ENCODE assay signal across 8 cellular contexts in genomic region chr15:100601628-100602063, GRCh38. TPM values are rescaled to one million over a fixed set of nuclear protein-coding genes. Genes with fewer than 3 reads are reported as not detected.
A peak's percentile ranks its signal among the peaks of the same experiment; 100 is the strongest.
DNase-seq lines count a peak whose midpoint lies in the region; ATAC-seq and TF ChIP-seq lines count a peak whose summit lies in the region.

No MANE protein-coding gene starts in this region.

- intact Hi-C loops in thyroid gland (cut with DNase I), result loop anchor here (10.0 kb wide), 1 partner anchor 257 kb away; the partner anchor contains the start of gene ADAMTS17

- WGBS in thyroid gland, 2 donors, result 0 to 1% methylated on average over 21 of the region's 21 CpGs

- TF ChIP-seq CTCF in DND-41 (IDR thresholded peaks at IDR 0.05; ENCODE audit: borderline replicate concordance, extremely low read depth, low read length, poor library complexity, severe bottlenecking) (no peak), HEK293 (tag by site-specific recombination; IDR thresholded peaks at IDR 0.05) (no peak), thyroid gland (IDR thresholded peaks at IDR 0.05) (no peak)

- H3K27ac ChIP-seq in DND-41 (ENCODE audit: low read length) (peak overlapping the region; percentile 75), HEK293 (ENCODE audit: extremely low read depth, low read depth, low read length) (peak overlapping the region; percentile 62), SK-N-MC (no peak overlapping the region), iPS-18a (ENCODE audit: low read length) (no peak overlapping the region), thyroid gland (peak overlapping the region; percentile 34 to 74 (median 65))

- no peaks in the 10 kb centered on the region for H3K9me3 ChIP-seq in DND-41 (ENCODE audit: insufficient read depth, low read length, severe bottlenecking)
- no peaks in the 10 kb centered on the region for H3K9me3 ChIP-seq in HEK293 (ENCODE audit: control insufficient read depth, insufficient read depth, low read depth, low read length)
- H3K9me3 ChIP-seq in SK-N-MC (ENCODE audit: low read depth, low read length), result no peaks in the 10 kb centered on the region
- no peaks in the 10 kb centered on the region for H3K9me3 ChIP-seq in iPS-18a (ENCODE audit: control insufficient read depth, low read depth, low read length)
- no peaks in the 10 kb centered on the region for H3K9me3 ChIP-seq in thyroid gland

- H3K4me2 ChIP-seq in DND-41 (ENCODE audit: insufficient read depth, low read length), result peak overlapping the region; percentile 93

- H3K9ac ChIP-seq in DND-41 (ENCODE audit: low read depth, low read length) (peak overlapping the region; percentile 68), SK-N-MC (ENCODE audit: insufficient read length) (peak overlapping the region; percentile 96), iPS-18a (ENCODE audit: low read length) (peak overlapping the region; percentile 69)

- H3K4me3 ChIP-seq in DND-41 (ENCODE audit: low read depth in 1 of 2, low read length in 2 of 2) (peak overlapping the region; percentile 71 to 85), HEK293 (ENCODE audit: low read depth, low read length) (peak overlapping the region; percentile 91), SK-N-MC (peak overlapping the region; percentile 98), iPS-18a (ENCODE audit: low read length) (peak overlapping the region; percentile 94), thyroid gland (replicated peaks in 1 of 3) (peak overlapping the region; percentile 84 to 88 (median 87))

- peaks cover 57% of the 10 kb centered on the region for H3K4me1 ChIP-seq in DND-41 (ENCODE audit: insufficient read depth, low read length)
- peaks cover 14% of the 10 kb centered on the region for H3K4me1 ChIP-seq in HEK293 (ENCODE audit: control insufficient read depth, insufficient read depth, low read length)
- H3K4me1 ChIP-seq in iPS-18a (ENCODE audit: control insufficient read depth, low read depth, low read length), result no peaks in the 10 kb centered on the region
- peaks cover 38 to 51% of the 10 kb centered on the region in 2 donors for H3K4me1 ChIP-seq in thyroid gland

- peak; percentile 16 for ATAC-seq in DND-41 (ENCODE audit: insufficient read depth, low read depth)

- H3K36me3 ChIP-seq in DND-41 (ENCODE audit: insufficient read depth, low read length) (peaks cover 12% of the 10 kb centered on the region), HEK293 (ENCODE audit: control insufficient read depth in 2 of 2, insufficient read depth in 1 of 2, low read length in 2 of 2) (peaks cover 20 to 21% of the 10 kb centered on the region in 2 experiments), SK-N-MC (ENCODE audit: insufficient read depth, low read length) (peaks cover 10% of the 10 kb centered on the region), iPS-18a (ENCODE audit: control insufficient read depth, low read depth, low read length) (peaks cover 12% of the 10 kb centered on the region), thyroid gland (no peaks in the 10 kb centered on the region)

- DNase-seq in DND-41 (no peak), SK-N-MC (ENCODE audit: low read depth, low spot score) (no peak), thyroid gland (no peak), cerebellum (ENCODE audit: low spot score) (no peak), HuH-7.5 (ENCODE audit: low spot score) (no peak), nucleus accumbens (lab: John Stamatoyannopoulos, UW) (no peak)

- CTCF ChIA-PET in HEK293 (lab: Yijun Ruan, JAX), result interaction anchor here (1.3 to 2.4 kb wide), 3 partner anchors 252 to 407 kb away, joined by 3 to 15 read pairs (median 11); partner anchors contain the start of gene ADAMTS17

- peak overlapping the region; percentile 72 for H2AFZ ChIP-seq in DND-41 (ENCODE audit: low read depth, low read length)

- peaks cover 77% of the 10 kb centered on the region for H3K79me2 ChIP-seq in DND-41 (ENCODE audit: insufficient read depth, low read length)

- TF ChIP-seq POLR2A in thyroid gland (IDR thresholded peaks at IDR 0.05), result peak in 1 of 2 donors; percentile 22

- no peaks in the 10 kb centered on the region for H4K20me1 ChIP-seq in DND-41 (ENCODE audit: insufficient read depth, low read length)

- POLR2A ChIA-PET in HEK293 (lab: Yijun Ruan, JAX), result interaction anchor here (0.6 to 1.5 kb wide), 12 partner anchors 9 to 1300 kb away, joined by 3 to 8 read pairs (median 3); partner anchors contain the start of genes ADAMTS17, CHSY1 and SNRPA1

- H3K27me3 ChIP-seq in DND-41 (ENCODE audit: insufficient read depth, low read length, poor library complexity), result no peaks in the 10 kb centered on the region
- no peaks in the 10 kb centered on the region for H3K27me3 ChIP-seq in iPS-18a (ENCODE audit: control insufficient read depth, insufficient read depth, low read length)
- H3K27me3 ChIP-seq in thyroid gland, result no peaks in the 10 kb centered on the region

TF ChIP-seq in HEK293, 187 proteins besides CTCF, POLR2A, EP300 and RAD21 (continues in another document):
- no peak for TF ChIP-seq GLIS2 (tag by site-specific recombination; IDR thresholded peaks at IDR 0.05)
- TF ChIP-seq KLF8 (tag by site-specific recombination; IDR thresholded peaks at IDR 0.05), result 0 out of 2 replicates have a peak, but pooled peaks have one; percentile 39
- TF ChIP-seq ZBTB20 (tag by site-specific recombination; IDR thresholded peaks at IDR 0.05), result no peak
- TF ChIP-seq ZNF132 (tag by site-specific recombination; IDR thresholded peaks at IDR 0.05; ENCODE audit: borderline replicate concordance), result no peak
- TF ChIP-seq ZNF585B (tag by site-specific recombination; IDR thresholded peaks at IDR 0.05), result no peak
- TF ChIP-seq OVOL3 (tag by site-specific recombination; IDR thresholded peaks at IDR 0.05), result 0 out of 2 replicates have a peak, but pooled peaks have one; percentile 15
- TF ChIP-seq ZNF169 (tag by site-specific recombination; IDR thresholded peaks at IDR 0.05), result no peak
- TF ChIP-seq KLF1 (tag by site-specific recombination; IDR thresholded peaks at IDR 0.05), result 0 out of 2 replicates have a peak, but pooled peaks have one; percentile 27
- no peak for TF ChIP-seq PRDM2 (tag by site-specific recombination; IDR thresholded peaks at IDR 0.05; ENCODE audit: borderline replicate concordance)
- no peak for TF ChIP-seq ZNF704 (tag by site-specific recombination; IDR thresholded peaks at IDR 0.05)
- no peak for TF ChIP-seq ZNF777 (tag by site-specific recombination; IDR thresholded peaks at IDR 0.05; ENCODE audit: borderline replicate concordance)
- 0 out of 2 replicates have a peak, but pooled peaks have one; percentile 33 for TF ChIP-seq GLI4 (tag by site-specific recombination; IDR thresholded peaks at IDR 0.05)
- 0 out of 2 replicates have a peak, but pooled peaks have one; percentile 65 for TF ChIP-seq ZSCAN23 (tag by site-specific recombination; IDR thresholded peaks at IDR 0.05)
- no peak for TF ChIP-seq ZNF274 (IDR thresholded peaks at IDR 0.05; ENCODE audit: low read length)
- TF ChIP-seq ZNF274 (tag by site-specific recombination; IDR thresholded peaks at IDR 0.05; ENCODE audit: borderline replicate concordance), result no peak
- TF ChIP-seq REPIN1 (tag by site-specific recombination; IDR thresholded peaks at IDR 0.05; ENCODE audit: low read depth), result peak; percentile 83; the same call in 1 of the 2 replicates

RNA-seq across cellular contexts. Expression of gene LINS1, which starts 0.3 kb away (rescaled TPM):
- total RNA-seq in thyroid gland (10 to 100 TPM; 32.9 to 63.0 (median 53.3) TPM), cerebellum (50.0 TPM)

RNA-seq across cellular contexts. Expression of gene ASB7, which starts 0.7 kb away (rescaled TPM):
- total RNA-seq in thyroid gland (10 to 100 TPM; 16.2 to 21.0 (median 19.7) TPM), cerebellum (15.2 TPM)

Comparison
In these comparisons a context has a peak if more than half of its experiments do, and no peak if none do; other contexts are left out.
1. H3K27ac ChIP-seq: peak in DND-41 (single experiment), HEK293 (single experiment) and thyroid gland (3 of 3); none in SK-N-MC (single experiment) and iPS-18a (single experiment).
2. Peak in every context shown above with its lines, with median percentiles within 50 percentile points of each other: H3K4me3 ChIP-seq and H3K9ac ChIP-seq.